9 cellular contexts compared by ENCODE assay signal in the genomic region with DNA sequence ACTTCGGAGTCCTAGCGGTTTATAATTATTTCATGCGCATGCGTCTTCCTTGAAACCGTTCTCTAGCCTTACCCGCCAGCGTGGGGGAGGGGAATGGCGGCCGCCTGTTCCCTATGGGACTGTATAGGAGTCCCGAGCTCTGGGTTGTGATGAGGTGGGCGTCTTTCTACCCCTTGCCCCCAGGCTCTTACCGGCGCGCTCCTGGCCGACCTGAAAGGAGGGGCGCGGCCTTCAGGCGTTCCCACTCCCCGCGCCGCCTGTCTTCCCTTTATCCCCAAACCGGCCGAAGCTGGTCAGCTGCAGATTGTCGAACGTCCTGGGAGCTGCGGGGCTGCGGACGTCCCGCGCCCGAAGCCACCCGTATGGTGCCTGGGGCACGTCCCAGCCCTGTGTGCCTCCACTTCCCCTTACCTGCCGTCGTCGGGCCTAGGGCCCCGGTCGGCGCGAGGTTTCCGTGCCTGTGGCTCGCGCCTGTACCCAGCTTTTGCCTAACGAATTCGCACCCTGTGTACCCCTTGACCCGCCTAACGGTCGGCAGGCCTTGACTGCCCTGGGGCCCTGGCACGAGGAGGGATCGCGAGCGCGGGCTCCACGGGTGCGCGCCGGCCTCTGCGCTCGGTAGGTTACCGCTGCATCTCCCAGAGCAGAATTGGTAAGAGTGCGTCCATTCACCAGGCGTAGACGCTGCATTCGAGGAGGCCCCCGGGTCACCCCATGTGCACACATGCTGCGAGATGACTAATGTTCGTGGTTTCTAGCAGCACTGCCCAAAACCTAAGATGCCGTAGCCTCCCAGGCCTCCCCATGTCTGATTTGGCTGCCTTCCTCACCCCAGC. TPM values are rescaled to one million over a fixed set of nuclear protein-coding genes. Genes with fewer than 3 reads are reported as not detected.
DNase-seq lines count a peak whose midpoint lies in the region; ATAC-seq and TF ChIP-seq lines count a peak whose summit lies in the region.
"Had no signal": no experiment of that assay in that cellular context is flagged by ENCODE, and none has a peak within 500 bp of the region (broad histone marks: within the 10 kb centered on the region; RNA-seq: fewer than 3 reads in every experiment).

No MANE protein-coding gene starts in this region.

- peak overlapping the region; percentile 99 for H3K27ac Mint-ChIP-seq in activated CD4-positive, alpha-beta memory T cell treated with anti-CD3 and anti-CD28 coated beads for 36 hours
- peak overlapping the region; percentile 99 to 100 for H3K27ac Mint-ChIP-seq in effector memory CD8-positive, alpha-beta T cell

- H3K9me3 ChIP-seq in mononuclear cell (ENCODE audit: low read depth, low read length) = no peaks in the 10 kb centered on the region

- H4K20me1 ChIP-seq in KMS-11 (ENCODE audit: insufficient read depth) = peaks cover 32% of the 10 kb centered on the region

- peak overlapping the region; percentile 57 for H3K4me2 ChIP-seq in KMS-11

- no peaks in the 10 kb centered on the region for H3K9me3 Mint-ChIP-seq in activated CD4-positive, alpha-beta memory T cell treated with anti-CD3 and anti-CD28 coated beads for 36 hours
- no peaks in the 10 kb centered on the region for H3K9me3 Mint-ChIP-seq in effector memory CD8-positive, alpha-beta T cell

- POLR2A ChIA-PET in activated CD4-positive, alpha-beta memory T cell treated with anti-CD3 and anti-CD28 coated beads for 36 hours (lab: Charles Lee) = interaction anchor here (0.7 to 7.6 kb wide), 16 partner anchors 8 to 196 kb away, joined by 3 to 105 read pairs (median 6); a partner anchor contains a TSS

- DNase-seq in C1 segment of cervical spinal cord (lab: John Stamatoyannopoulos, UW) (peak in 9 of 14 donors; percentile 19 to 73 (median 56)), NCI-H526 treated with DMSO at 0.1 percent for 48 hours (lab: John Stamatoyannopoulos, UW) (no peak)
- peak; percentile 77 for DNase-seq in activated CD4-positive, alpha-beta memory T cell treated with anti-CD3 and anti-CD28 coated beads for 36 hours
- peak in 2 of 3 experiments; percentile 30 to 40 for DNase-seq in effector memory CD8-positive, alpha-beta T cell
- DNase-seq in stimulated activated naive CD8-positive, alpha-beta T cell treated with anti-CD3 and anti-CD28 coated beads, Interleukin-15, Interleukin-2, amounts not matched to agents 100 U/mL and 50 U/mL, for 24 hours = peak; percentile 75

- H3K4me1 ChIP-seq in KMS-11 (ENCODE audit: low read depth, poor library complexity, severe bottlenecking) (peaks cover 28% of the 10 kb centered on the region), mononuclear cell (ENCODE audit: insufficient read depth, low read length) (peaks cover 37% of the 10 kb centered on the region)

- intact Hi-C loops in activated CD4-positive, alpha-beta memory T cell treated with anti-CD3 and anti-CD28 coated beads for 36 hours (cut with micrococcal nuclease) = loop anchor here (1.0 to 10.0 kb wide), 10 partner anchors 54 to 997 kb away; a partner anchor contains a TSS

- H3K27ac ChIP-seq in KMS-11 = peak overlapping the region; percentile 93

- H3K4me3 ChIP-seq in KMS-11 (IDR thresholded peaks at IDR 0.05; ENCODE audit: insufficient read depth, low read depth, low read length) = no peak overlapping the region
- peak overlapping the region; percentile 96 for H3K4me3 ChIP-seq in mononuclear cell (ENCODE audit: low read length)

- peaks cover 10% of the 10 kb centered on the region; the same call in 1 of the 2 replicates for H3K36me3 ChIP-seq in KMS-11 (ENCODE audit: insufficient read depth)

- peak; percentile 7 for ATAC-seq in GM21390 (IDR thresholded peaks at IDR 0.05; ENCODE audit: unreplicated experiment)
- ATAC-seq in effector memory CD8-positive, alpha-beta T cell (replicated peaks) = peak; percentile 17
- ATAC-seq in stimulated activated naive CD8-positive, alpha-beta T cell treated with anti-CD3 and anti-CD28 coated beads, Interleukin-15, Interleukin-2, amounts not matched to agents 100 U/mL and 50 U/mL, for 24 hours = peak; percentile 53

- peak overlapping the region; percentile 98 for H3K4me3 Mint-ChIP-seq in activated CD4-positive, alpha-beta memory T cell treated with anti-CD3 and anti-CD28 coated beads for 36 hours
- peak overlapping the region; percentile 97 to 99 for H3K4me3 Mint-ChIP-seq in effector memory CD8-positive, alpha-beta T cell

- H3K9ac ChIP-seq in KMS-11 = peak overlapping the region; percentile 77

- peaks cover 32% of the 10 kb centered on the region for H3K4me1 Mint-ChIP-seq in activated CD4-positive, alpha-beta memory T cell treated with anti-CD3 and anti-CD28 coated beads for 36 hours (ENCODE audit: low read depth)
- peaks cover 42 to 47% of the 10 kb centered on the region in 2 donors for H3K4me1 Mint-ChIP-seq in effector memory CD8-positive, alpha-beta T cell (ENCODE audit: low read depth in 2 of 2)

- H3K27me3 Mint-ChIP-seq in activated CD4-positive, alpha-beta memory T cell treated with anti-CD3 and anti-CD28 coated beads for 36 hours = no peaks in the 10 kb centered on the region
- no peaks in the 10 kb centered on the region for H3K27me3 Mint-ChIP-seq in effector memory CD8-positive, alpha-beta T cell

- no peak for TF ChIP-seq CTCF in KMS-11 (conservative IDR thresholded peaks at IDR 0.05; ENCODE audit: low read depth, low read length)

- peak overlapping the region; percentile 75 for H2AFZ ChIP-seq in KMS-11 (ENCODE audit: low read depth)

- peaks cover 44% of the 10 kb centered on the region for H3K36me3 Mint-ChIP-seq in activated CD4-positive, alpha-beta memory T cell treated with anti-CD3 and anti-CD28 coated beads for 36 hours
- peaks cover 62% of the 10 kb centered on the region for H3K36me3 Mint-ChIP-seq in effector memory CD8-positive, alpha-beta T cell (ENCODE audit: insufficient read depth)

- CTCF ChIA-PET in activated CD4-positive, alpha-beta memory T cell treated with anti-CD3 and anti-CD28 coated beads for 36 hours (lab: Charles Lee) = interaction anchor here (0.5 to 2.0 kb wide), 9 partner anchors 10 to 1470 kb away, joined by 3 to 13 read pairs (median 5); a partner anchor contains a TSS

- H3K79me2 ChIP-seq in KMS-11 (ENCODE audit: insufficient read depth, low read depth) = peaks cover 41% of the 10 kb centered on the region

- no peaks in the 10 kb centered on the region for H3K27me3 ChIP-seq in KMS-11 (ENCODE audit: insufficient read depth, low read depth)
- no peaks in the 10 kb centered on the region for H3K27me3 ChIP-seq in mononuclear cell (ENCODE audit: insufficient read depth, low read length)

RNA-seq across cellular contexts. Expression of a gene that starts 0.7 kb away (rescaled TPM):
- 100 to 1,000 TPM; 604 to 611 TPM for total RNA-seq in activated CD4-positive, alpha-beta memory T cell treated with anti-CD3 and anti-CD28 coated beads for 36 hours
- total RNA-seq in mononuclear cell = 1,084 TPM

RNA-seq across cellular contexts. Expression of a gene that starts 56.7 kb away (rescaled TPM):
- under 1 TPM; 0.61 to 0.67 TPM for total RNA-seq in activated CD4-positive, alpha-beta memory T cell treated with anti-CD3 and anti-CD28 coated beads for 36 hours
- 0.52 TPM for total RNA-seq in mononuclear cell
- total RNA-seq: NCI-H460 had no signal
